ENCODE assay signal across 1 cellular context in genomic region chr16:22663389-22664064, GRCh38.
TF ChIP-seq lines count a peak whose summit lies in the region.

No MANE protein-coding gene starts in this region.

TF ChIP-seq in SK-N-SH treated with all-trans-retinoic acid at 6 μM for 48 hours, 23 proteins besides CTCF, POLR2A, EP300 and RAD21 (continued from another document):
- TF ChIP-seq ESRRG (CRISPR knock-in tag; IDR thresholded peaks at IDR 0.05) = no peak
- no peak for TF ChIP-seq SNAI2 (CRISPR knock-in tag; IDR thresholded peaks at IDR 0.05)
- TF ChIP-seq ZFP3 (CRISPR knock-in tag; IDR thresholded peaks at IDR 0.05) = no peak
- TF ChIP-seq TCF4 (CRISPR knock-in tag; IDR thresholded peaks at IDR 0.05; ENCODE audit: borderline replicate concordance) = no peak
- TF ChIP-seq BACH2 (CRISPR knock-in tag; IDR thresholded peaks at IDR 0.05; ENCODE audit: borderline replicate concordance) = no peak
- TF ChIP-seq RARB (CRISPR knock-in tag; IDR thresholded peaks at IDR 0.05) = no peak
- TF ChIP-seq ZNF70 (CRISPR knock-in tag; IDR thresholded peaks at IDR 0.05) = no peak
- TF ChIP-seq TOX (CRISPR knock-in tag; IDR thresholded peaks at IDR 0.05; ENCODE audit: borderline replicate concordance) = no peak
- TF ChIP-seq ISL1 (CRISPR knock-in tag; IDR thresholded peaks at IDR 0.05) = no peak
- TF ChIP-seq GLIS3 (CRISPR knock-in tag; IDR thresholded peaks at IDR 0.05) = no peak
- no peak for TF ChIP-seq CSRNP3 (CRISPR knock-in tag; IDR thresholded peaks at IDR 0.05)
- no peak for TF ChIP-seq ARNTL (CRISPR knock-in tag; IDR thresholded peaks at IDR 0.05; ENCODE audit: borderline replicate concordance, low read depth)
- TF ChIP-seq ZNF565 (CRISPR knock-in tag; conservative IDR thresholded peaks at IDR 0.05; ENCODE audit: low read depth) = no peak
- no peak for TF ChIP-seq POU6F1 (CRISPR knock-in tag; IDR thresholded peaks at IDR 0.05; ENCODE audit: borderline replicate concordance, low read depth)
TF ChIP-seq in SK-N-SH treated with all-trans-retinoic acid at 6 μM for 48 hours: peak in this region for 0.
